In the genomic region with DNA sequence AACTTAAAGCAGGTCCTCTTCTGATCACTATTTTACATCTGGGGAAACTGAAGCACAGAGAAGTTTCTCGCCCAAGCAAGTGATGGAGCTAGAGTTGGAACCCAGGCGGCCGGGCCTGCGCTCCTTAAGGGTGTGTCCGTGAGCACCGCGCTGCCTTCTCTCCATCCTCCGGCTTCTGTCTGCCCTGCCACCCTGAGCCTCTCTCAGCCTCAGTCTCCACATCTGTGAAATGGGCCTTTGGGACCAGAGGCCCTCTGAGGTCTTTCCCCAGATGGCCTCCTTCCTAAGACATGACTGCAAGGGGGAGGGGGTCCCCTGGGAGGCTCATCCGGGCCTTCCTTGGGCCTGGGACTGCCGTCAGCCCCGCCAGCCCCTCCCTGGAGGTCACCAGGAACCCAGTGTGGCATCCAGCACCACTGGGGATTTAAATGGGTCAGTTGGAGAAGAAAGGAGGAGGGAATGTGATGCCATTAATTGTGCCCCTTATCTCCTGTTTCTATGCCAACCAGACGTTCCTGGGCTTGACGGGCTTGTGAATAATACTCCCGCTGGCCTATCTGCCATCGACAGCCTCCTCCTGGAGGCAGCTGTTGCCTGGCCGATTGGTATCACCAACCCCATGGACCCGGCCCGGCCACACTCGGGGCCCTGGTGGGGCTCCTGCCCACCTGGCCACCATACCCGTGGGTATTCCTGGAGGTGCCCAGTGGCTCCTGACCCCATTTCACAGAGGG, we compare ENCODE assay signal across 1 cellular context.
A peak's percentile ranks its signal among the peaks of the same experiment; 100 is the strongest.
TF ChIP-seq lines count a peak whose summit lies in the region.

No MANE protein-coding gene starts in this region.

TF ChIP-seq in H1, 55 proteins besides CTCF, POLR2A, EP300 and RAD21:
- no peak for TF ChIP-seq EZH2 (IDR thresholded peaks at IDR 0.05; ENCODE audit: low read depth, low read length, severe bottlenecking)
- TF ChIP-seq KDM1A (IDR thresholded peaks at IDR 0.05; ENCODE audit: borderline replicate concordance, low read length) = peak; percentile 23; the same call in 1 of the 2 replicates
- TF ChIP-seq SUZ12 (IDR thresholded peaks at IDR 0.05; ENCODE audit: low read length) = no peak
